21 cellular contexts compared by ENCODE assay signal in genomic region chr10:51955696-51956095, GRCh38.
"Had no signal": no experiment of that assay in that cellular context is flagged by ENCODE, and none has a peak within 500 bp of the region (broad histone marks: within the 10 kb centered on the region; RNA-seq: fewer than 3 reads in every experiment).

No MANE protein-coding gene starts in this region.

- H3K4me3 Mint-ChIP-seq: naive thymus-derived CD8-positive, alpha-beta T cell; stimulated activated memory B cell treated with anti-CD40 and anti-IgM and Interleukin-4, amounts not matched to agents 10 μg/mL and 1 μg/mL and 100 μg/mL, for 72 hours; stimulated activated naive CD8-positive, alpha-beta T cell treated with anti-CD3 and anti-CD28 coated beads, Interleukin-15, Interleukin-2, amounts not matched to agents 100 ng/mL and 50 ng/mL, for 24 hours had no signal

- H3K27ac Mint-ChIP-seq: naive thymus-derived CD8-positive, alpha-beta T cell; stimulated activated memory B cell treated with anti-CD40 and anti-IgM and Interleukin-4, amounts not matched to agents 10 μg/mL and 1 μg/mL and 100 μg/mL, for 72 hours; stimulated activated naive CD8-positive, alpha-beta T cell treated with anti-CD3 and anti-CD28 coated beads, Interleukin-15, Interleukin-2, amounts not matched to agents 100 ng/mL and 50 ng/mL, for 24 hours had no signal

- H3K36me3 ChIP-seq: esophagus muscularis mucosa, pancreas, prostate gland, right lobe of liver, tibial nerve, upper lobe of right lung, vagina had no signal

- ATAC-seq: left colon; left ventricle myocardium superior; mucosa of descending colon; naive thymus-derived CD8-positive, alpha-beta T cell; pancreas; right lobe of liver; stimulated activated memory B cell treated with anti-CD40 and anti-IgM and Interleukin-4, amounts not matched to agents 10 μg/mL and 1 μg/mL and 100 μg/mL, for 72 hours; upper lobe of right lung had no signal

- DNase-seq: effector memory CD4-positive, alpha-beta T cell; foreskin fibroblast; head of caudate nucleus; left colon; left ventricle myocardium superior; mucosa of descending colon; naive thymus-derived CD8-positive, alpha-beta T cell; occipital lobe; pancreas; retina; right lobe of liver; stimulated activated CD4-positive, alpha-beta T cell treated with anti-CD3 and anti-CD28 coated beads, Interleukin-4, amount 100 ng/mL, for 24 hours; upper lobe of right lung had no signal

- H2AFZ ChIP-seq: hepatocyte had no signal

- H3K9me3 ChIP-seq: esophagus muscularis mucosa, mucosa of descending colon, pancreas, prostate gland, right lobe of liver, tibial nerve, upper lobe of right lung, vagina had no signal

- H3K4me1 Mint-ChIP-seq: naive thymus-derived CD8-positive, alpha-beta T cell; stimulated activated memory B cell treated with anti-CD40 and anti-IgM and Interleukin-4, amounts not matched to agents 10 μg/mL and 1 μg/mL and 100 μg/mL, for 72 hours had no signal

- H3K36me3 Mint-ChIP-seq: naive thymus-derived CD8-positive, alpha-beta T cell; stimulated activated memory B cell treated with anti-CD40 and anti-IgM and Interleukin-4, amounts not matched to agents 10 μg/mL and 1 μg/mL and 100 μg/mL, for 72 hours had no signal

- H3K27me3 ChIP-seq: esophagus muscularis mucosa, hepatocyte, pancreas, right lobe of liver, tibial nerve, upper lobe of right lung, vagina had no signal

- H3K4me2 ChIP-seq: hepatocyte had no signal

- H3K9me3 Mint-ChIP-seq: naive thymus-derived CD8-positive, alpha-beta T cell; stimulated activated memory B cell treated with anti-CD40 and anti-IgM and Interleukin-4, amounts not matched to agents 10 μg/mL and 1 μg/mL and 100 μg/mL, for 72 hours; stimulated activated naive CD8-positive, alpha-beta T cell treated with anti-CD3 and anti-CD28 coated beads, Interleukin-15, Interleukin-2, amounts not matched to agents 100 ng/mL and 50 ng/mL, for 24 hours had no signal

- H3K4me1 ChIP-seq: pancreas, prostate gland, right lobe of liver, upper lobe of right lung had no signal

- H3K4me3 ChIP-seq: esophagus muscularis mucosa, hepatocyte, mucosa of descending colon, pancreas, prostate gland, right lobe of liver, tibial nerve, upper lobe of right lung, vagina had no signal

- H3K79me2 ChIP-seq: hepatocyte had no signal

- H3K27ac ChIP-seq: epithelial cell of prostate, esophagus muscularis mucosa, hepatocyte, pancreas, prostate gland, right lobe of liver, tibial nerve, upper lobe of right lung, vagina had no signal
